Comparison of ENCODE assay signal across 1 cellular context in the genomic region with DNA sequence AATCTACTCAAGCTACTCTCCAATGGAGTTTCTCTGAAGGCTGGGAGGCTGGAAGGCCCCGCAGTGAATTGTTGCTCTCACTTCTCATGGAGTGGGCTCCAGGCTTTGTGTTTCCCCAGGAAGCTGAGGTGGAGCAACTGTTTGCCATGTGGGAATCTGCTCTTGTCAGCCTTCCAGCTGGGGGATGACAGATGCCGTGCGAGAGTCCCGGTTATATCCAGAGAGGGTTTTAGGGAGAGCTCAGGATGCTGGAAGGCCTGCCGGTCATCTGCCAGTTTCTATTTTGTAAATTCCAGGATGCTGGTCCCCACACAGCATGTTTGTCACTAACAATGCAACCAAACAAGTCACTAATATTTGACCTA.
TF ChIP-seq lines count a peak whose summit lies in the region.

No MANE protein-coding gene starts in this region.

TF ChIP-seq in HepG2, 621 proteins besides CTCF, POLR2A, EP300 and RAD21 (continued from another document):
- TF ChIP-seq CC2D1A (CRISPR knock-in tag; IDR thresholded peaks at IDR 0.05) (no peak), ZNF572 (CRISPR knock-in tag; IDR thresholded peaks at IDR 0.05) (0 out of 2 replicates have a peak, but pooled peaks have one; percentile 17), ZNF670 (CRISPR knock-in tag; IDR thresholded peaks at IDR 0.05; ENCODE audit: borderline replicate concordance) (peak; percentile 83; the same call in 1 of the 2 replicates), ZNF33B (CRISPR knock-in tag; IDR thresholded peaks at IDR 0.05) (0 out of 2 replicates have a peak, but pooled peaks have one; percentile 34), SAP130 (CRISPR knock-in tag; IDR thresholded peaks at IDR 0.05; ENCODE audit: low read depth) (peak; percentile 13; the same call in 1 of the 2 replicates)
- TF ChIP-seq, protein P1, sequence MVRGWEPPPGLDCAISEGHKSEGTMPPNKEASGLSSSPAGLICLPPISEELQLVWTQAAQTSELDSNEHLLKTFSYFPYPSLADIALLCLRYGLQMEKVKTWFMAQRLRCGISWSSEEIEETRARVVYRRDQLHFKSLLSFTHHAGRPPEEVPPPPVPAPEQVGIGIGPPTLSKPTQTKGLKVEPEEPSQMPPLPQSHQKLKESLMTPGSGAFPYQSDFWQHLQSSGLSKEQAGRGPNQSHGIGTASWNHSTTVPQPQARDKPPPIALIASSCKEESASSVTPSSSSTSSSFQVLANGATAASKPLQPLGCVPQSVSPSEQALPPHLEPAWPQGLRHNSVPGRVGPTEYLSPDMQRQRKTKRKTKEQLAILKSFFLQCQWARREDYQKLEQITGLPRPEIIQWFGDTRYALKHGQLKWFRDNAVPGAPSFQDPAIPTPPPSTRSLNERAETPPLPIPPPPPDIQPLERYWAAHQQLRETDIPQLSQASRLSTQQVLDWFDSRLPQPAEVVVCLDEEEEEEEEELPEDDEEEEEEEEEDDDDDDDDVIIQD (CRISPR knock-in tag; IDR thresholded peaks at IDR 0.05; ENCODE audit: low read depth): no peak
- TF ChIP-seq, protein P2, sequence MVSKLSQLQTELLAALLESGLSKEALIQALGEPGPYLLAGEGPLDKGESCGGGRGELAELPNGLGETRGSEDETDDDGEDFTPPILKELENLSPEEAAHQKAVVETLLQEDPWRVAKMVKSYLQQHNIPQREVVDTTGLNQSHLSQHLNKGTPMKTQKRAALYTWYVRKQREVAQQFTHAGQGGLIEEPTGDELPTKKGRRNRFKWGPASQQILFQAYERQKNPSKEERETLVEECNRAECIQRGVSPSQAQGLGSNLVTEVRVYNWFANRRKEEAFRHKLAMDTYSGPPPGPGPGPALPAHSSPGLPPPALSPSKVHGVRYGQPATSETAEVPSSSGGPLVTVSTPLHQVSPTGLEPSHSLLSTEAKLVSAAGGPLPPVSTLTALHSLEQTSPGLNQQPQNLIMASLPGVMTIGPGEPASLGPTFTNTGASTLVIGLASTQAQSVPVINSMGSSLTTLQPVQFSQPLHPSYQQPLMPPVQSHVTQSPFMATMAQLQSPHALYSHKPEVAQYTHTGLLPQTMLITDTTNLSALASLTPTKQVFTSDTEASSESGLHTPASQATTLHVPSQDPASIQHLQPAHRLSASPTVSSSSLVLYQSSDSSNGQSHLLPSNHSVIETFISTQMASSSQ (IDR thresholded peaks at IDR 0.05; ENCODE audit: low read depth): no peak
- TF ChIP-seq, protein P2 (CRISPR knock-in tag; IDR thresholded peaks at IDR 0.05; ENCODE audit: borderline replicate concordance): 0 out of 2 replicates have a peak, but pooled peaks have one; percentile 5
